Comparison of ENCODE assay signal across 25 cellular contexts in the genomic region with DNA sequence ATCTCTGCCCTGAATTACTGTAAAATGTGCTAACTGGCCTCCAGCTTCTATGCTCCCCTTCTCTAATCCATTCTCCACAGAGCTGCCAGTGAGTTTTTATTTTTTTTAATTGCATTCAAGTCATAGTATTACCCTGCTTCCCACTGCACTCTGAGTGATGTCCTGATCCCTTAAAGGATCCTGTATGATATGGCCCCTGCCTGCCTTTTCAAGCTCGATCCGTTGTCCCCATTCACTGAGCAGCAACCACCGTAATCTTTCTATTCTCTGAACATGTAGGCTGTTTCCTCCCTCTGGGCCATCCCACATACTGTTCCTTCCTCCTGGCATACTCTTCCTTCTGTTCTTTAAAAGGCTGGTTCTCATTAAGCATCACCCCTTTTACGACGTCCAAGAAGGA. TPM values are rescaled to one million over a fixed set of nuclear protein-coding genes. Genes with fewer than 3 reads are reported as not detected.
DNase-seq lines count a peak whose midpoint lies in the region; ATAC-seq, FAIRE-seq and TF ChIP-seq lines count a peak whose summit lies in the region.
"Had no signal": no experiment of that assay in that cellular context is flagged by ENCODE, and none has a peak within 500 bp of the region (broad histone marks: within the 10 kb centered on the region; RNA-seq: fewer than 3 reads in every experiment).

No MANE protein-coding gene starts in this region.

- WGBS in HepG2 (ENCODE audit: low lambda C conversion rate): 95% methylated on average over 5 of the region's 5 CpGs
- WGBS in right lobe of liver (ENCODE audit: insufficient coverage, low coverage, low lambda C conversion rate, missing lambda C conversion rate): 81% methylated on average over 5 of the region's 5 CpGs
- 92% methylated on average over 5 of the region's 5 CpGs for WGBS in esophagus muscularis mucosa

- no peaks in the 10 kb centered on the region for H3K9me3 Mint-ChIP-seq in activated T-cell treated with anti-CD3 and anti-CD28 coated beads, Interleukin-2, amount 50 U/mL, for 24 hours
- H3K9me3 Mint-ChIP-seq: CD4-positive, alpha-beta T cell; CD8-positive, alpha-beta T cell had no signal

- no peaks in the 10 kb centered on the region for H3K9me2 ChIP-seq in Loucy (replicated peaks; ENCODE audit: low read depth, low read length)

- no peak for DNase-seq in HepG2 (ENCODE audit: low spot score)
- DNase-seq in right lobe of liver: no peak
- peak; percentile 21 for DNase-seq in esophagus muscularis mucosa (ENCODE audit: extremely low spot score)
- no peak for DNase-seq in NCI-H774 (lab: John Stamatoyannopoulos, UW)
- no peak for DNase-seq in activated T-cell treated with anti-CD3 and anti-CD28 coated beads, Interleukin-2, amount 50 U/mL, for 24 hours
- DNase-seq: AML-193; Caco-2; CD4-positive, alpha-beta T cell; CD8-positive, alpha-beta T cell; DMS 273 treated with DMSO at 0.1 percent for 48 hours; DMS153; DMS53; DMS79; DND-41; EL; GDM1 had no signal

- no peak for TF ChIP-seq POLR2A in HepG2 (IDR thresholded peaks at IDR 0.05; ENCODE audit: insufficient read depth in 1 of 2, low read depth in 2 of 2, low read length in 2 of 2)
- TF ChIP-seq POLR2A in right lobe of liver (IDR thresholded peaks at IDR 0.05): no peak
- TF ChIP-seq POLR2A in esophagus muscularis mucosa (IDR thresholded peaks at IDR 0.05; ENCODE audit: low read depth): no peak

- H2AFZ ChIP-seq in HepG2 (ENCODE audit: low read length): no peak overlapping the region
- H2AFZ ChIP-seq in Loucy (ENCODE audit: low read length): no peak overlapping the region

- FAIRE-seq in HepG2 (lab: Jason Lieb, UNC): no peak
- FAIRE-seq: A549, GM12891, GM19239 had no signal

- peaks cover 65% of the 10 kb centered on the region for H3K4me1 ChIP-seq in HepG2 (ENCODE audit: insufficient read depth, low read length)
- no peaks in the 10 kb centered on the region for H3K4me1 ChIP-seq in right lobe of liver
- H3K4me1 ChIP-seq in Loucy (ENCODE audit: insufficient read depth, low read length, poor library complexity, severe bottlenecking): peaks cover 45% of the 10 kb centered on the region
- peaks cover 4 to 33% (median 25%) of the 10 kb centered on the region in 4 donors for H3K4me1 ChIP-seq in esophagus muscularis mucosa

- H3K27ac ChIP-seq in HepG2 (ENCODE audit: extremely low read length, insufficient read depth, low read length) (no peak overlapping the region), right lobe of liver (no peak overlapping the region), esophagus muscularis mucosa (replicated peaks in 1 of 4) (no peak overlapping the region)
- H3K27ac ChIP-seq: 22Rv1; A549; BLaER1 treated with 17β-estradiol and CSF1 and Interleukin-3, amounts not matched to agents 10 nM and 100 nM; C4-2B had no signal

- H3K36me3 ChIP-seq in HepG2 (replicated peaks in 1 of 2; ENCODE audit: control insufficient read depth in 1 of 2, insufficient read depth in 2 of 2, low read length in 2 of 2) (peaks cover 4 to 32% of the 10 kb centered on the region in 2 experiments; a peak in 4 of 5 replicates), right lobe of liver (no peaks in the 10 kb centered on the region), Loucy (ENCODE audit: insufficient read depth, low read length) (no peaks in the 10 kb centered on the region), esophagus muscularis mucosa (no peaks in the 10 kb centered on the region)

- H3K27me3 Mint-ChIP-seq in activated T-cell treated with anti-CD3 and anti-CD28 coated beads, Interleukin-2, amount 50 U/mL, for 24 hours: peaks cover 38% of the 10 kb centered on the region

- no peak overlapping the region for H3K4me3 Mint-ChIP-seq in activated T-cell treated with anti-CD3 and anti-CD28 coated beads, Interleukin-2, amount 50 U/mL, for 24 hours
- H3K4me3 Mint-ChIP-seq: B cell; CD4-positive, alpha-beta T cell; CD8-positive, alpha-beta T cell had no signal

- ATAC-seq in HepG2 (no peak), right lobe of liver (no peak), GM19328 (IDR thresholded peaks at IDR 0.05; ENCODE audit: unreplicated experiment) (no peak)
- ATAC-seq: A549; CD8-positive, alpha-beta T cell had no signal

- intact Hi-C loops in HepG2 (cut with micrococcal nuclease; ENCODE audit: unreplicated experiment): no loop called here
- intact Hi-C loops in right lobe of liver (cut with DNase I): no loop called here
- intact Hi-C loops in esophagus muscularis mucosa (cut with DNase I): no loop called here

- H3K9ac ChIP-seq in HepG2 (ENCODE audit: insufficient read depth, low read depth, low read length) (no peak overlapping the region), Loucy (ENCODE audit: low read depth, low read length, poor library complexity, severe bottlenecking) (no peak overlapping the region)
- H3K9ac ChIP-seq: BLaER1 treated with 17β-estradiol and CSF1 and Interleukin-3, amounts not matched to agents 10 nM and 100 nM had no signal

- H3K4me3 ChIP-seq in HepG2 (replicated peaks in 1 of 3; ENCODE audit: insufficient read depth in 1 of 3, low read depth in 2 of 3, low read length in 3 of 3): no peak overlapping the region
- no peak overlapping the region for H3K4me3 ChIP-seq in right lobe of liver
- no peak overlapping the region for H3K4me3 ChIP-seq in Loucy (ENCODE audit: low read length, poor library complexity, severe bottlenecking)
- H3K4me3 ChIP-seq in esophagus muscularis mucosa: no peak overlapping the region
- H3K4me3 ChIP-seq: A549; BLaER1 treated with 17β-estradiol and CSF1 and Interleukin-3, amounts not matched to agents 10 nM and 100 nM had no signal

- H3K79me2 ChIP-seq in HepG2 (ENCODE audit: insufficient read depth, low read length) (peaks cover 100% of the 10 kb centered on the region), Loucy (ENCODE audit: insufficient read depth, low read length) (peaks cover 76% of the 10 kb centered on the region)

- no peak for TF ChIP-seq CTCF in HepG2 (CRISPR knock-in tag; IDR thresholded peaks at IDR 0.05)
- TF ChIP-seq CTCF in right lobe of liver (IDR thresholded peaks at IDR 0.05): no peak
- no peak for TF ChIP-seq CTCF in Loucy (conservative IDR thresholded peaks at IDR 0.05; ENCODE audit: low read length)
- TF ChIP-seq CTCF in esophagus muscularis mucosa (IDR thresholded peaks at IDR 0.05): no peak

- H3K9me3 ChIP-seq in HepG2 (ENCODE audit: low read length): no peaks in the 10 kb centered on the region
- no peaks in the 10 kb centered on the region for H3K9me3 ChIP-seq in right lobe of liver
- no peaks in the 10 kb centered on the region for H3K9me3 ChIP-seq in Loucy (ENCODE audit: insufficient read depth, low read depth, low read length)
- H3K9me3 ChIP-seq in esophagus muscularis mucosa: no peaks in the 10 kb centered on the region
- H3K9me3 ChIP-seq: A549, Caco-2 had no signal

- peaks cover 7% of the 10 kb centered on the region for H3K4me1 Mint-ChIP-seq in activated T-cell treated with anti-CD3 and anti-CD28 coated beads, Interleukin-2, amount 50 U/mL, for 24 hours (ENCODE audit: low read depth)

- in situ Hi-C loops in HepG2 (cut with HindIII; ENCODE audit: extremely low pct_ligation_motif_present, low pct_unique_long_range_greater_than_20kb): loop anchor here (25.0 kb wide), 1 partner anchor 438 kb away; no protein-coding TSS in a partner anchor

- CTCF ChIA-PET in HepG2 (lab: Yijun Ruan, JAX; ENCODE audit: low intra/inter-chr PET ratio, low total read pairs): no interaction called here

- TF ChIP-seq RAD21 in HepG2 (CRISPR knock-in tag; IDR thresholded peaks at IDR 0.05): no peak

- no peaks in the 10 kb centered on the region for H3K36me3 Mint-ChIP-seq in activated T-cell treated with anti-CD3 and anti-CD28 coated beads, Interleukin-2, amount 50 U/mL, for 24 hours (ENCODE audit: low read depth)
- H3K36me3 Mint-ChIP-seq: CD8-positive, alpha-beta T cell had no signal

- POLR2A ChIA-PET in HepG2 (lab: Yijun Ruan, JAX): interaction anchor here (1.7 kb wide), 1 partner anchor 9 kb away, joined by 7 read pairs; a partner anchor contains a TSS

- no peaks in the 10 kb centered on the region for H3K27me3 ChIP-seq in HepG2 (ENCODE audit: control insufficient read depth in 1 of 2, insufficient read depth in 2 of 2, low read length in 2 of 2)
- no peaks in the 10 kb centered on the region for H3K27me3 ChIP-seq in right lobe of liver
- H3K27me3 ChIP-seq in Loucy (ENCODE audit: insufficient read depth, low read length, poor library complexity, severe bottlenecking): no peaks in the 10 kb centered on the region
- no peaks in the 10 kb centered on the region for H3K27me3 ChIP-seq in esophagus muscularis mucosa
- H3K27me3 ChIP-seq: BLaER1 treated with 17β-estradiol and CSF1 and Interleukin-3, amounts not matched to agents 10 nM and 100 nM had no signal

- H3F3A ChIP-seq in Loucy (ENCODE audit: low read depth): no peaks in the 10 kb centered on the region

- H3K4me2 ChIP-seq in HepG2 (ENCODE audit: low read depth, low read length) (no peak overlapping the region), Loucy (ENCODE audit: low read depth, low read length, poor library complexity, severe bottlenecking) (peak overlapping the region; percentile 6)
- H3K4me2 ChIP-seq: A549; BLaER1 treated with 17β-estradiol and CSF1 and Interleukin-3, amounts not matched to agents 10 nM and 100 nM had no signal

- H4K20me1 ChIP-seq in HepG2 (ENCODE audit: insufficient read depth, low read length): peaks cover 84% of the 10 kb centered on the region
- peaks cover 21% of the 10 kb centered on the region for H4K20me1 ChIP-seq in Loucy (ENCODE audit: insufficient read depth, low read length, poor library complexity, severe bottlenecking)

- TF ChIP-seq EP300 in HepG2 (IDR thresholded peaks at IDR 0.05; ENCODE audit: low read depth in 2 of 2, low read length in 2 of 2) (no peak), HepG2 (CRISPR knock-in tag; IDR thresholded peaks at IDR 0.05; ENCODE audit: borderline replicate concordance) (no peak), esophagus muscularis mucosa (IDR thresholded peaks at IDR 0.05) (no peak)

- H3K27ac Mint-ChIP-seq in activated T-cell treated with anti-CD3 and anti-CD28 coated beads, Interleukin-2, amount 50 U/mL, for 24 hours: no peak overlapping the region
- H3K27ac Mint-ChIP-seq: B cell; CD4-positive, alpha-beta T cell; CD8-positive, alpha-beta T cell had no signal

- no TSS peak for BruUV-seq in HepG2 (replicated peaks; lab: Mats Ljungman, UMichigan)

RNA-seq across cellular contexts. Expression of a gene that starts 9.3 kb away (rescaled TPM):
- 35.4 and 46.3 TPM in 2 replicates for total RNA-seq in HepG2 (2016; rRNA removed; fragmentation: Illumina TruSeq; extraction: Trizol)
- total RNA-seq in HepG2 (2016; cell fraction: cytosol; rRNA removed; fragmentation: Illumina TruSeq; extraction: Trizol; ENCODE audit: low read depth): 64.4 and 66.8 TPM in 2 replicates
- total RNA-seq in HepG2 (2016; cell fraction: insoluble cytoplasmic fraction; rRNA removed; fragmentation: Illumina TruSeq; extraction: Trizol): 32.9 and 45.1 TPM in 2 replicates
- total RNA-seq in HepG2 (2016; cell fraction: membrane; rRNA removed; fragmentation: Illumina TruSeq; extraction: Trizol): 83.9 and 85.3 TPM in 2 replicates
- 42.5 and 44.5 TPM in 2 replicates for total RNA-seq in HepG2 (2016; cell fraction: nucleus; rRNA removed; fragmentation: Illumina TruSeq; extraction: Trizol)
- polyA plus RNA-seq in HepG2 (2011; rRNA removed): 24.8 and 27.5 TPM in 2 replicates
- 28.3 and 32.5 TPM in 2 replicates for polyA plus RNA-seq in HepG2 (2011; cell fraction: cytosol; rRNA removed)
- 26.7 and 28.4 TPM in 2 replicates for polyA plus RNA-seq in HepG2 (2011; cell fraction: nucleus; rRNA removed)
- polyA plus RNA-seq in HepG2 (2012): 29.4 and 72.1 TPM in 2 replicates
- polyA plus RNA-seq in HepG2 (2016; cell fraction: cytosol; fragmentation: Illumina TruSeq; extraction: Trizol; ENCODE audit: low read depth): 7.7 and 9.6 TPM in 2 replicates
- polyA plus RNA-seq in HepG2 (2016; cell fraction: insoluble cytoplasmic fraction; fragmentation: Illumina TruSeq; extraction: Trizol; ENCODE audit: low read depth): 42.9 and 49.8 TPM in 2 replicates
- 32.5 and 38.1 TPM in 2 replicates for polyA plus RNA-seq in HepG2 (2016; cell fraction: membrane; fragmentation: Illumina TruSeq; extraction: Trizol; ENCODE audit: low read depth)
- polyA plus RNA-seq in HepG2 (2016; cell fraction: nucleus; fragmentation: Illumina TruSeq; extraction: Trizol; ENCODE audit: insufficient read depth, low read depth): 56.9 and 64.9 TPM in 2 replicates
- polyA minus RNA-seq in HepG2 (2011; rRNA and poly(A)+ RNA removed; ENCODE audit: low replicate concordance): 26.7 and 80.6 TPM in 2 replicates
- 40.3 and 44.4 TPM in 2 replicates for polyA minus RNA-seq in HepG2 (2011; cell fraction: cytosol; rRNA and poly(A)+ RNA removed)
- 66.8 and 71.1 TPM in 2 replicates for polyA minus RNA-seq in HepG2 (2011; cell fraction: nucleus; rRNA and poly(A)+ RNA removed)
- total RNA-seq in right lobe of liver: 1 to 10 TPM; 1.9 to 7.9 (median 5.3) TPM
- 10 to 100 TPM; 23.7 to 37.0 (median 30.9) TPM for total RNA-seq in esophagus muscularis mucosa
